Comparison of ENCODE assay signal across 11 cellular contexts in the genomic region with DNA sequence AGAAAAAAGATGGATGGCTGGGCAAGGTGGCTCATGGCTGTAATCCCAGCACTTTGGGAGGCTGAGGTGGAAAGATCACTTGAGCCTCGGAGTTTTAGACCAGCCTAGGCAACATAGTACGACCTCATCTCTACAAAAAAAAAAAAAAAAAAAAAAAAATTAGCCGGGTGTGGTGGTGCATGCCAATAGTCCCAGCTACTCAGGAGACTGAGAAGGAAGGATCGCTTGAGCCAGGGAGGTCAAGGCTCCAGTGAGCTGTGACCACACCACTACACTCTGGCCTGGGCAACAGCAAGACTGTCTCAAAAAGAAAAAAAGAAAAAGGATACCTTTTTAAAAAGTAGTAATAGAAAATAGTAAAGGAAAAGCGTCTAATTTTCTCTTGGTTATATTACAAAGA. TPM values are rescaled to one million over a fixed set of nuclear protein-coding genes. Genes with fewer than 3 reads are reported as not detected.
DNase-seq lines count a peak whose midpoint lies in the region; ATAC-seq and TF ChIP-seq lines count a peak whose summit lies in the region.
"Had no signal": no experiment of that assay in that cellular context is flagged by ENCODE, and none has a peak within 500 bp of the region (broad histone marks: within the 10 kb centered on the region; RNA-seq: fewer than 3 reads in every experiment).

No MANE protein-coding gene starts in this region.

- POLR2A ChIA-PET in CD8-positive, alpha-beta memory T cell (lab: Charles Lee), result interaction anchor here (1.3 to 2.3 kb wide), 3 partner anchors 17 to 47 kb away, joined by 5 to 18 read pairs (median 7); no protein-coding TSS in a partner anchor
- POLR2A ChIA-PET in activated naive CD8-positive, alpha-beta T cell treated with anti-CD3 and anti-CD28 coated beads, Interleukin-2, amount 10 ng/mL, durations not matched to agents 7 days and 5 days (lab: Charles Lee), result interaction anchor here (0.7 to 5.1 kb wide), 3 partner anchors 19 to 25 kb away, joined by 3 to 58 read pairs (median 8); a partner anchor contains a TSS

- peak overlapping the region; percentile 72 to 99 (median 84) for H3K27ac Mint-ChIP-seq in CD8-positive, alpha-beta memory T cell
- peak overlapping the region; percentile 86 for H3K27ac Mint-ChIP-seq in activated naive CD8-positive, alpha-beta T cell treated with anti-CD3 and anti-CD28 coated beads, Interleukin-2, amount 10 ng/mL, durations not matched to agents 7 days and 5 days
- peak overlapping the region; percentile 92 to 98 for H3K27ac Mint-ChIP-seq in natural killer cell treated with Interleukin-12 subunit alpha and Interleukin-12 subunit beta and Interleukin-15 and Interleukin-18, amount 100 ng/mL, for 72 hours

- CTCF ChIA-PET in CD8-positive, alpha-beta memory T cell (lab: Charles Lee), result interaction anchor here (0.6 to 4.3 kb wide), 5 partner anchors 12 to 27 kb away, joined by 3 to 24 read pairs (median 16); no protein-coding TSS in a partner anchor

- H3K27ac ChIP-seq in CD8-positive, alpha-beta memory T cell (ENCODE audit: low read depth, low read length), result no peak overlapping the region
- H3K27ac ChIP-seq in lower lobe of right lung, result no peak overlapping the region
- H3K27ac ChIP-seq: SJSA1 had no signal

- no peaks in the 10 kb centered on the region for H3K36me3 ChIP-seq in CD8-positive, alpha-beta memory T cell (ENCODE audit: insufficient read depth, low read length)
- no peaks in the 10 kb centered on the region for H3K36me3 ChIP-seq in lower lobe of right lung
- H3K36me3 ChIP-seq: SJSA1 had no signal

- TF ChIP-seq CTCF in lower lobe of right lung (IDR thresholded peaks at IDR 0.05), result no peak

- H3K4me1 Mint-ChIP-seq in CD8-positive, alpha-beta memory T cell, result peaks cover 57 to 79% (median 74%) of the 10 kb centered on the region in 3 donors
- peaks cover 43% of the 10 kb centered on the region for H3K4me1 Mint-ChIP-seq in activated naive CD8-positive, alpha-beta T cell treated with anti-CD3 and anti-CD28 coated beads, Interleukin-2, amount 10 ng/mL, durations not matched to agents 7 days and 5 days
- peaks cover 54 to 65% of the 10 kb centered on the region in 2 donors for H3K4me1 Mint-ChIP-seq in natural killer cell treated with Interleukin-12 subunit alpha and Interleukin-12 subunit beta and Interleukin-15 and Interleukin-18, amount 100 ng/mL, for 72 hours (ENCODE audit: low read depth in 2 of 2)

- peaks cover 60% of the 10 kb centered on the region for H3K4me1 ChIP-seq in CD8-positive, alpha-beta memory T cell (ENCODE audit: insufficient read depth, low read length)
- H3K4me1 ChIP-seq in lower lobe of right lung, result peaks cover 37% of the 10 kb centered on the region

- H3K36me3 Mint-ChIP-seq in CD8-positive, alpha-beta memory T cell, result peaks cover 0 to 7% (median 0%) of the 10 kb centered on the region in 3 donors
- peaks cover 10% of the 10 kb centered on the region for H3K36me3 Mint-ChIP-seq in activated naive CD8-positive, alpha-beta T cell treated with anti-CD3 and anti-CD28 coated beads, Interleukin-2, amount 10 ng/mL, durations not matched to agents 7 days and 5 days
- no peaks in the 10 kb centered on the region for H3K36me3 Mint-ChIP-seq in natural killer cell treated with Interleukin-12 subunit alpha and Interleukin-12 subunit beta and Interleukin-15 and Interleukin-18, amount 100 ng/mL, for 72 hours

- no peaks in the 10 kb centered on the region for H3K27me3 ChIP-seq in CD8-positive, alpha-beta memory T cell (ENCODE audit: insufficient read depth, low read length, poor library complexity, severe bottlenecking)
- no peaks in the 10 kb centered on the region for H3K27me3 ChIP-seq in lower lobe of right lung (ENCODE audit: low read depth)
- H3K27me3 ChIP-seq: SJSA1 had no signal

- intact Hi-C loops in lower lobe of right lung (cut with DNase I), result no loop called here

- H3K4me3 Mint-ChIP-seq in CD8-positive, alpha-beta memory T cell, result peak overlapping the region; percentile 54 to 91 (median 73)
- H3K4me3 Mint-ChIP-seq in activated naive CD8-positive, alpha-beta T cell treated with anti-CD3 and anti-CD28 coated beads, Interleukin-2, amount 10 ng/mL, durations not matched to agents 7 days and 5 days, result peak overlapping the region; percentile 77
- peak overlapping the region; percentile 85 for H3K4me3 Mint-ChIP-seq in natural killer cell treated with Interleukin-12 subunit alpha and Interleukin-12 subunit beta and Interleukin-15 and Interleukin-18, amount 100 ng/mL, for 72 hours

- H3K4me3 ChIP-seq in CD8-positive, alpha-beta memory T cell (ENCODE audit: low read length), result no peak overlapping the region
- no peak overlapping the region for H3K4me3 ChIP-seq in lower lobe of right lung
- H3K4me3 ChIP-seq: SJSA1 had no signal

- DNase-seq in CD8-positive, alpha-beta memory T cell, result no peak
- no peak for DNase-seq in activated naive CD8-positive, alpha-beta T cell treated with anti-CD3 and anti-CD28 coated beads, Interleukin-2, amount 10 ng/mL, durations not matched to agents 7 days and 5 days
- DNase-seq in natural killer cell treated with Interleukin-12 subunit alpha and Interleukin-12 subunit beta and Interleukin-15 and Interleukin-18, amount 100 ng/mL, for 72 hours (ENCODE audit: low spot score), result no peak
- DNase-seq in lower lobe of right lung, result no peak
- DNase-seq in CD1c-positive myeloid dendritic cell (ENCODE audit: extremely low spot score), result no peak
- DNase-seq in NOMO-1 treated with dmso at 0.1 percent for 144 hours (lab: John Stamatoyannopoulos, UW; ENCODE audit: unreplicated experiment), result no peak
- DNase-seq: activated CD4-positive, alpha-beta T cell treated with anti-CD3 and anti-CD28 coated beads, Interleukin-2, amount 50 U/mL, for 4 hours; anterior cingulate cortex; NCI-H510A treated with DMSO at 0.1 percent for 48 hours had no signal

- ATAC-seq in HG02610 (IDR thresholded peaks at IDR 0.05; ENCODE audit: unreplicated experiment) (peak; percentile 33), lower lobe of right lung (no peak)
- ATAC-seq in activated naive CD8-positive, alpha-beta T cell treated with anti-CD3 and anti-CD28 coated beads, Interleukin-2, amount 10 ng/mL, durations not matched to agents 7 days and 5 days (ENCODE audit: low read depth), result no peak
- no peak for ATAC-seq in natural killer cell treated with Interleukin-12 subunit alpha and Interleukin-12 subunit beta and Interleukin-15 and Interleukin-18, amount 100 ng/mL, for 72 hours

- H3K9me3 Mint-ChIP-seq in CD8-positive, alpha-beta memory T cell, result no peaks in the 10 kb centered on the region
- H3K9me3 Mint-ChIP-seq in activated naive CD8-positive, alpha-beta T cell treated with anti-CD3 and anti-CD28 coated beads, Interleukin-2, amount 10 ng/mL, durations not matched to agents 7 days and 5 days, result no peaks in the 10 kb centered on the region
- H3K9me3 Mint-ChIP-seq in natural killer cell treated with Interleukin-12 subunit alpha and Interleukin-12 subunit beta and Interleukin-15 and Interleukin-18, amount 100 ng/mL, for 72 hours, result no peaks in the 10 kb centered on the region

- H3K27me3 Mint-ChIP-seq in CD8-positive, alpha-beta memory T cell, result no peaks in the 10 kb centered on the region
- H3K27me3 Mint-ChIP-seq in activated naive CD8-positive, alpha-beta T cell treated with anti-CD3 and anti-CD28 coated beads, Interleukin-2, amount 10 ng/mL, durations not matched to agents 7 days and 5 days, result no peaks in the 10 kb centered on the region
- H3K27me3 Mint-ChIP-seq in natural killer cell treated with Interleukin-12 subunit alpha and Interleukin-12 subunit beta and Interleukin-15 and Interleukin-18, amount 100 ng/mL, for 72 hours, result no peaks in the 10 kb centered on the region

- H3K9me3 ChIP-seq in CD8-positive, alpha-beta memory T cell (ENCODE audit: low read length), result no peaks in the 10 kb centered on the region
- H3K9me3 ChIP-seq in lower lobe of right lung, result no peaks in the 10 kb centered on the region
- H3K9me3 ChIP-seq: SJSA1 had no signal

RNA-seq across cellular contexts. Expression of a gene that starts 20.7 kb away (rescaled TPM):
- total RNA-seq in CD8-positive, alpha-beta memory T cell, result 10 to 100 TPM; 11.5 to 11.9 TPM
- polyA plus RNA-seq in CD8-positive, alpha-beta memory T cell, result 27.7 TPM
- total RNA-seq in activated naive CD8-positive, alpha-beta T cell treated with anti-CD3 and anti-CD28 coated beads, Interleukin-2, amount 10 ng/mL, durations not matched to agents 7 days and 5 days, result 10 to 100 TPM; 43.6 to 47.7 TPM
- 10 to 100 TPM; 20.1 to 22.3 TPM for total RNA-seq in natural killer cell treated with Interleukin-12 subunit alpha and Interleukin-12 subunit beta and Interleukin-15 and Interleukin-18, amount 100 ng/mL, for 72 hours
- total RNA-seq in lower lobe of right lung, result 49.0 TPM
